18 cellular contexts compared by ENCODE assay signal in genomic region chr6:83303426-83303825, GRCh38.
DNase-seq lines count a peak whose midpoint lies in the region; ATAC-seq, FAIRE-seq and TF ChIP-seq lines count a peak whose summit lies in the region.
"Had no signal": no experiment of that assay in that cellular context is flagged by ENCODE, and none has a peak within 500 bp of the region (broad histone marks: within the 10 kb centered on the region; RNA-seq: fewer than 3 reads in every experiment).

No MANE protein-coding gene starts in this region.

- 96% methylated on average over 1 of the region's 1 CpG for WGBS in mesenchymal stem cell

- H3K36me3 ChIP-seq in ACC112 (ENCODE audit: insufficient read depth, low read length) (peaks cover 4% of the 10 kb centered on the region; the same call in 1 of the 2 replicates), bronchial epithelial cell (ENCODE audit: control insufficient read depth, insufficient read depth, low read length) (no peaks in the 10 kb centered on the region), mesenchymal stem cell (ENCODE audit: control insufficient read depth in 1 of 2, insufficient read depth in 2 of 2, low read depth in 1 of 2, low read length in 2 of 2) (peaks cover 0 to 4% of the 10 kb centered on the region in 2 experiments)
- H3K36me3 ChIP-seq: BLaER1 treated with 17β-estradiol and CSF1 and Interleukin-3, amounts not matched to agents 10 nM and 100 nM had no signal

- no peak for FAIRE-seq in bronchial epithelial cell (lab: Jason Lieb, UNC)
- FAIRE-seq: GM12891 had no signal

- no peak overlapping the region for H3K4me2 ChIP-seq in mesenchymal stem cell (ENCODE audit: low read length, poor library complexity, severe bottlenecking)
- H3K4me2 ChIP-seq: BLaER1 treated with 17β-estradiol and CSF1 and Interleukin-3, amounts not matched to agents 10 nM and 100 nM had no signal

- H3K23ac ChIP-seq in mesenchymal stem cell (ENCODE audit: low read length in 2 of 2): no peak overlapping the region

- no peak overlapping the region for H3K14ac ChIP-seq in mesenchymal stem cell (ENCODE audit: low read length in 2 of 2)

- no peaks in the 10 kb centered on the region for H3K79me1 ChIP-seq in mesenchymal stem cell (replicated peaks; ENCODE audit: low read length, poor library complexity, severe bottlenecking)

- H3K18ac ChIP-seq in mesenchymal stem cell (ENCODE audit: low read depth in 1 of 2, low read length in 2 of 2): no peak overlapping the region

- no peak overlapping the region for H2AK5ac ChIP-seq in mesenchymal stem cell (ENCODE audit: low read length, severe bottlenecking)

- DNase-seq in HCEC 1CT (peak; percentile 50), bronchial epithelial cell (ENCODE audit: low read depth) (peak; percentile 28), mesenchymal stem cell (no peak), COLO829 (ENCODE audit: low spot score) (no peak), Right ventricle myocardium inferior (ENCODE audit: missing footprints) (no peak)
- DNase-seq: 8988T; ACHN; Calu3; CD4-positive, CD25-positive, alpha-beta regulatory T cell; DMS 273 treated with DMSO at 0.1 percent for 48 hours; GOT3; HFFc6 had no signal

- H3K4me1 ChIP-seq in ACC112 (ENCODE audit: control insufficient read depth, insufficient read depth, low read length, unreplicated experiment): peaks cover 17% of the 10 kb centered on the region
- H3K4me1 ChIP-seq in mesenchymal stem cell (ENCODE audit: control insufficient read depth, insufficient read depth, low read depth, low read length): no peaks in the 10 kb centered on the region
- H3K4me1 ChIP-seq: BLaER1 treated with 17β-estradiol and CSF1 and Interleukin-3, amounts not matched to agents 10 nM and 100 nM; HAP-1 had no signal

- intact Hi-C loops in Right ventricle myocardium inferior (cut with DNase I): no loop called here

- H4K91ac ChIP-seq in mesenchymal stem cell (ENCODE audit: low read length): no peak overlapping the region

- no peak for TF ChIP-seq CTCF in bronchial epithelial cell (IDR thresholded peaks at IDR 0.05; ENCODE audit: insufficient read depth, low read length, severe bottlenecking)

- H2AFZ ChIP-seq in ACC112 (ENCODE audit: low read length, unreplicated experiment) (no peak overlapping the region), mesenchymal stem cell (ENCODE audit: low read depth, low read length) (no peak overlapping the region)

- H2BK120ac ChIP-seq in mesenchymal stem cell (ENCODE audit: low read depth, low read length): no peak overlapping the region

- H3K27ac ChIP-seq in ACC112 (ENCODE audit: low read depth, low read length) (peak overlapping the region; percentile 18), mesenchymal stem cell (ENCODE audit: low read length, poor library complexity, severe bottlenecking) (no peak overlapping the region)
- H3K27ac ChIP-seq: BLaER1 treated with 17β-estradiol and CSF1 and Interleukin-3, amounts not matched to agents 10 nM and 100 nM had no signal

- no peak overlapping the region for H2BK12ac ChIP-seq in mesenchymal stem cell (ENCODE audit: low read length in 2 of 2)

- no peaks in the 10 kb centered on the region for H3K9me3 ChIP-seq in mesenchymal stem cell (ENCODE audit: control insufficient read depth, low read length)
- H3K9me3 ChIP-seq: BLaER1 treated with 17β-estradiol and CSF1 and Interleukin-3, amounts not matched to agents 10 nM and 100 nM; HAP-1 had no signal

- no peak overlapping the region for H3K4ac ChIP-seq in mesenchymal stem cell (ENCODE audit: low read depth in 1 of 2, low read length in 2 of 2)

- ATAC-seq in HG03159 (IDR thresholded peaks at IDR 0.05; ENCODE audit: unreplicated experiment): no peak
- ATAC-seq in GM19324 (IDR thresholded peaks at IDR 0.05; ENCODE audit: low FRiP score, unreplicated experiment): no peak
- ATAC-seq in Right ventricle myocardium inferior: no peak

- no peaks in the 10 kb centered on the region for H3K27me3 ChIP-seq in ACC112 (ENCODE audit: insufficient read depth, low read length)
- no peaks in the 10 kb centered on the region for H3K27me3 ChIP-seq in bronchial epithelial cell (ENCODE audit: control insufficient read depth, insufficient read depth, low read length)
- H3K27me3 ChIP-seq in mesenchymal stem cell (ENCODE audit: control insufficient read depth in 1 of 2, insufficient read depth in 1 of 2, low read length in 2 of 2): no peaks in the 10 kb centered on the region
- H3K27me3 ChIP-seq: BLaER1 treated with 17β-estradiol and CSF1 and Interleukin-3, amounts not matched to agents 10 nM and 100 nM had no signal

- H3K9ac ChIP-seq in mesenchymal stem cell (ENCODE audit: low read length): peak overlapping the region; percentile 77
- H3K9ac ChIP-seq: BLaER1 treated with 17β-estradiol and CSF1 and Interleukin-3, amounts not matched to agents 10 nM and 100 nM had no signal

- H3K79me2 ChIP-seq in ACC112 (ENCODE audit: control insufficient read depth, insufficient read depth, low read length, unreplicated experiment): no peaks in the 10 kb centered on the region

- no peak overlapping the region for H4K8ac ChIP-seq in mesenchymal stem cell (ENCODE audit: low read length)

- no peak overlapping the region for H2BK5ac ChIP-seq in mesenchymal stem cell (ENCODE audit: low read depth, low read length, poor library complexity, severe bottlenecking)

- H2BK15ac ChIP-seq in mesenchymal stem cell (ENCODE audit: low read depth, poor library complexity, severe bottlenecking): no peak overlapping the region

- H3K4me3 ChIP-seq in ACC112 (ENCODE audit: low read depth, low read length): no peak overlapping the region
- no peak overlapping the region for H3K4me3 ChIP-seq in bronchial epithelial cell (ENCODE audit: low read depth, low read length)
- H3K4me3 ChIP-seq in mesenchymal stem cell (ENCODE audit: insufficient read depth in 1 of 2, low read depth in 1 of 2, low read length in 2 of 2): no peak overlapping the region
- H3K4me3 ChIP-seq: BLaER1 treated with 17β-estradiol and CSF1 and Interleukin-3, amounts not matched to agents 10 nM and 100 nM; HAP-1 had no signal

Comparison
In these comparisons a context has a peak if more than half of its experiments do, and no peak if none do; other contexts are left out.
1. DNase-seq: peak in HCEC 1CT (single experiment) and bronchial epithelial cell (single experiment); none in mesenchymal stem cell (single experiment), COLO829 (single experiment) and Right ventricle myocardium inferior (single experiment).